8 cellular contexts compared by ENCODE assay signal in the genomic region with DNA sequence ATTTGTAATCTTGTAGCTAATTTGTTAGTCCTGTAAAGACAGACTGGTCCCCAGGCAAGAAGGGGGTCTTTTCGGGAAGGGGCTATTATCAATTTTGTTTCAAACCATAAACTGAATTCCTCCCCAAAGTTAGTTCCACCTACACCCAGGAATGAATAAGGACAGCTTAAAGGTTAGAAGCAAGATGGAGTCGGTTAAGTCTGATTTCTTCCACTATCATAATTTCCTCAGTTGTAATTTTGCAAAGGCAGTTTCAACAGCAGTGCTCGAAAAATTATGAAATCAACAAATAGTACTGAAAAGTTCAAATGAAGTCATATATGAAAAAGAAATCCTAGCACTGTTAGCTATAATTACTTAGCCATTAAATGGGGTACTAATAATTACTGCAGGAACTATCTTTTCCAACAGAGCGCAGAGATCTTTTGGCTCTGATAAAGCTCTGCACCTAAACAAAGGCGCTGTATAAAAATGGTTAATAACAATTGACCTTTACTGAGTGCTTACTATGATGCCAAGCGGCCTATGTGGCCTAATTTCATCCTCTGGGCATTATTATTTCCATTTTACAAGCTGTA. TPM values are rescaled to one million over a fixed set of nuclear protein-coding genes. Genes with fewer than 3 reads are reported as not detected.
DNase-seq lines count a peak whose midpoint lies in the region; ATAC-seq and TF ChIP-seq lines count a peak whose summit lies in the region.

No MANE protein-coding gene starts in this region.

- in situ Hi-C loops in astrocyte of the cerebellum (cut with HindIII; ENCODE audit: low sequenced_read_pairs): no loop called here

- H3K4me1 ChIP-seq in right lobe of liver (peaks cover 0 to 23% (median 7%) of the 10 kb centered on the region in 4 donors), thymus (ENCODE audit: control insufficient read depth, insufficient read depth, low read length) (peaks cover 13% of the 10 kb centered on the region)

- H3K9me3 ChIP-seq in right lobe of liver (no peaks in the 10 kb centered on the region), thymus (ENCODE audit: control insufficient read depth) (no peaks in the 10 kb centered on the region)

- peak overlapping the region; percentile 100 for H3K27ac Mint-ChIP-seq in activated CD8-positive, alpha-beta memory T cell treated with anti-CD3 and anti-CD28 coated beads, Interleukin-2, amount 10 ng/mL, durations not matched to agents 7 days and 5 days

- H3K27me3 ChIP-seq in right lobe of liver: no peaks in the 10 kb centered on the region
- no peaks in the 10 kb centered on the region for H3K27me3 ChIP-seq in thymus (ENCODE audit: control insufficient read depth, insufficient read depth)

- H3K27ac ChIP-seq in right lobe of liver (peak overlapping the region; percentile 86 to 90 (median 87)), thymus (ENCODE audit: low read depth) (peak overlapping the region; percentile 91)

- intact Hi-C loops in right lobe of liver (cut with DNase I): no loop called here

- 32% methylated on average over 6 of the region's 6 CpGs for WGBS in right lobe of liver (ENCODE audit: insufficient coverage, low coverage, low lambda C conversion rate, missing lambda C conversion rate)
- WGBS in thymus: 56% methylated on average over 6 of the region's 6 CpGs

- peaks cover 36% of the 10 kb centered on the region for H3K4me1 Mint-ChIP-seq in activated CD8-positive, alpha-beta memory T cell treated with anti-CD3 and anti-CD28 coated beads, Interleukin-2, amount 10 ng/mL, durations not matched to agents 7 days and 5 days

- ATAC-seq in activated CD8-positive, alpha-beta memory T cell treated with anti-CD3 and anti-CD28 coated beads, Interleukin-2, amount 10 ng/mL, durations not matched to agents 7 days and 5 days: no peak
- peak in 1 of 4 donors; percentile 2 for ATAC-seq in right lobe of liver

- TF ChIP-seq POLR2A in right lobe of liver (IDR thresholded peaks at IDR 0.05): no peak

- peaks cover 15% of the 10 kb centered on the region for H3K36me3 Mint-ChIP-seq in activated CD8-positive, alpha-beta memory T cell treated with anti-CD3 and anti-CD28 coated beads, Interleukin-2, amount 10 ng/mL, durations not matched to agents 7 days and 5 days

- CTCF ChIA-PET in activated CD8-positive, alpha-beta memory T cell treated with anti-CD3 and anti-CD28 coated beads, Interleukin-2, amount 10 ng/mL, durations not matched to agents 7 days and 5 days (lab: Charles Lee): interaction anchor here (0.6 to 4.4 kb wide), 9 partner anchors 8 to 38 kb away, joined by 3 to 18 read pairs (median 3); a partner anchor contains a TSS

- H3K36me3 ChIP-seq in right lobe of liver (peaks cover 0 to 17% (median 9%) of the 10 kb centered on the region in 4 donors), thymus (ENCODE audit: control insufficient read depth, insufficient read depth) (peaks cover 26% of the 10 kb centered on the region)

- H3K4me3 Mint-ChIP-seq in activated CD8-positive, alpha-beta memory T cell treated with anti-CD3 and anti-CD28 coated beads, Interleukin-2, amount 10 ng/mL, durations not matched to agents 7 days and 5 days: peak overlapping the region; percentile 99

- no peaks in the 10 kb centered on the region for H3K9me3 Mint-ChIP-seq in activated CD8-positive, alpha-beta memory T cell treated with anti-CD3 and anti-CD28 coated beads, Interleukin-2, amount 10 ng/mL, durations not matched to agents 7 days and 5 days (ENCODE audit: low read depth)

- no peaks in the 10 kb centered on the region for H3K27me3 Mint-ChIP-seq in activated CD8-positive, alpha-beta memory T cell treated with anti-CD3 and anti-CD28 coated beads, Interleukin-2, amount 10 ng/mL, durations not matched to agents 7 days and 5 days

- no peak for DNase-seq in activated CD8-positive, alpha-beta memory T cell treated with anti-CD3 and anti-CD28 coated beads, Interleukin-2, amount 10 ng/mL, durations not matched to agents 7 days and 5 days
- DNase-seq in activated CD8-positive, alpha-beta memory T cell treated with anti-CD3 and anti-CD28 coated beads, Interleukin-2, amount 50 U/mL, for 4 hours: no peak
- DNase-seq in astrocyte of the cerebellum (ENCODE audit: low read depth): no peak
- DNase-seq in right lobe of liver: no peak
- DNase-seq in T-helper 9 cell: no peak
- no peak for DNase-seq in COLO668 (lab: John Stamatoyannopoulos, UW; ENCODE audit: unreplicated experiment)
- no peak for DNase-seq in midbrain (lab: John Stamatoyannopoulos, UW)

- H3K4me3 ChIP-seq in astrocyte of the cerebellum (ENCODE audit: low read depth, low read length): peak overlapping the region; percentile 98
- H3K4me3 ChIP-seq in right lobe of liver: peak overlapping the region; percentile 83 to 91 (median 86)
- peak overlapping the region; percentile 86 for H3K4me3 ChIP-seq in thymus (ENCODE audit: low read length)

- TF ChIP-seq CTCF in astrocyte of the cerebellum (IDR thresholded peaks at IDR 0.05; ENCODE audit: low read depth, low read length, missing control alignments): no peak
- TF ChIP-seq CTCF in right lobe of liver (IDR thresholded peaks at IDR 0.05): no peak

RNA-seq across cellular contexts. Expression of a gene that starts 0.8 kb away (rescaled TPM):
- 10 to 100 TPM; 84.5 to 98.0 TPM for total RNA-seq in activated CD8-positive, alpha-beta memory T cell treated with anti-CD3 and anti-CD28 coated beads, Interleukin-2, amount 10 ng/mL, durations not matched to agents 7 days and 5 days
- total RNA-seq in right lobe of liver: 10 to 100 TPM; 39.4 to 43.4 (median 41.0) TPM
- 31.4 TPM for polyA plus RNA-seq in thymus

RNA-seq across cellular contexts. Expression of a gene that starts 38.4 kb away (rescaled TPM):
- total RNA-seq in activated CD8-positive, alpha-beta memory T cell treated with anti-CD3 and anti-CD28 coated beads, Interleukin-2, amount 10 ng/mL, durations not matched to agents 7 days and 5 days: 10 to 100 TPM; 29.0 to 36.2 TPM
- total RNA-seq in right lobe of liver: 10 to 100 TPM; 13.0 to 25.1 (median 17.4) TPM
- polyA plus RNA-seq in thymus: 78.2 TPM

RNA-seq across cellular contexts. Expression of a gene that starts 42.0 kb away (rescaled TPM):
- 10 to 100 TPM; 73.6 to 83.7 TPM for total RNA-seq in activated CD8-positive, alpha-beta memory T cell treated with anti-CD3 and anti-CD28 coated beads, Interleukin-2, amount 10 ng/mL, durations not matched to agents 7 days and 5 days
- 100 to 1,000 TPM in 1 of 6 experiments, 10 to 100 TPM in 5; 52.2 to 107 (median 77.5) TPM for total RNA-seq in right lobe of liver
- polyA plus RNA-seq in thymus: 106 TPM

RNA-seq across cellular contexts. Expression of a gene that starts 45.5 kb away (rescaled TPM):
- total RNA-seq in activated CD8-positive, alpha-beta memory T cell treated with anti-CD3 and anti-CD28 coated beads, Interleukin-2, amount 10 ng/mL, durations not matched to agents 7 days and 5 days: 10 to 100 TPM in 1 of 2 experiments, 1 to 10 TPM in 1; 9.8 to 12.3 TPM
- 1 to 10 TPM; 2.5 to 6.2 (median 4.5) TPM for total RNA-seq in right lobe of liver
- 9.0 TPM for polyA plus RNA-seq in thymus
